ENCODE assay signal across 1 cellular context in the genomic region with DNA sequence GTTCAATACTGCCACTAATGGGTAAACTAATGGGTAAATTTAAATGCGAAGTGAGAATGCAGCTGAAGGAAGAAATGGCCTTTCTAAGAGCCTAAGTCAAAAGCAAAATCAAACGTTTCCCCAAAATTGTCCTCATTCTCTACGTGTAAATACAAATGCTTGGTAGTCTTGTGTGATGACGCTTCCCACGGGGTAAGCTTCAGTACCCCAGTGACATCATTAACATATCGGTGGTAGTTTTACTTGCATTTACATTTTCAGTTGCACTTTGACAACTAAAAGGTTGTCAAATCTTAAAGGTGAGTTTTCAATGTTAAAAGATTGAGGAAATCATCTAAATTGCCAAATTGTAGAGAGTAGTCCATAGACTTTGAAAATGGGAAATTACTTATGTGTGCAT.
TF ChIP-seq lines count a peak whose summit lies in the region.

No MANE protein-coding gene starts in this region.

TF ChIP-seq in HepG2, 621 proteins besides CTCF, POLR2A, EP300 and RAD21:
- TF ChIP-seq CREB1 (IDR thresholded peaks at IDR 0.05) (0 out of 2 replicates have a peak, but pooled peaks have one; percentile 17), CREB1 (CRISPR knock-in tag; IDR thresholded peaks at IDR 0.05) (no peak), ZNF749 (CRISPR knock-in tag; IDR thresholded peaks at IDR 0.05; ENCODE audit: borderline replicate concordance) (no peak)
